Comparison of ENCODE assay signal across 8 cellular contexts in genomic region chr16:46857261-46857962, GRCh38. TPM values are rescaled to one million over a fixed set of nuclear protein-coding genes. Genes with fewer than 3 reads are reported as not detected.
DNase-seq lines count a peak whose midpoint lies in the region; ATAC-seq and TF ChIP-seq lines count a peak whose summit lies in the region.

No MANE protein-coding gene starts in this region.

- CTCF ChIA-PET in MCF 10A (lab: Yijun Ruan, JAX): interaction anchor here (0.6 to 2.7 kb wide), 11 partner anchors 12 to 1390 kb away, joined by 3 to 14 read pairs (median 4); partner anchors contain the start of gene GPT2

- intact Hi-C loops in MCF 10A (cut with micrococcal nuclease): loop anchor here (10.0 kb wide), 1 partner anchor 1307 kb away; no protein-coding TSS in a partner anchor
- intact Hi-C loops in breast epithelium (cut with DNase I; ENCODE audit: low total_unique reads): no loop called here
- intact Hi-C loops in mucosa of descending colon (cut with DNase I, micrococcal nuclease): loop anchor here in 1 of 2 donors (5.0 kb wide), 1 partner anchor 50 kb away; no protein-coding TSS in a partner anchor

- H3K9me3 Mint-ChIP-seq in MCF 10A (ENCODE audit: unreplicated experiment): no peaks in the 10 kb centered on the region

- H3K27ac Mint-ChIP-seq in MCF 10A (ENCODE audit: low read depth, unreplicated experiment): no peak overlapping the region

- no peak overlapping the region for H3K4me3 Mint-ChIP-seq in MCF 10A (ENCODE audit: unreplicated experiment)

- no TSS peak for BruUV-seq in MCF 10A (replicated peaks; lab: Mats Ljungman, UMichigan)

- H3K27me3 ChIP-seq in breast epithelium: no peaks in the 10 kb centered on the region

- H3K36me3 Mint-ChIP-seq in MCF 10A (ENCODE audit: insufficient read depth, unreplicated experiment): no peaks in the 10 kb centered on the region

- peak; percentile 23 for TF ChIP-seq CTCF in MCF 10A (IDR thresholded peaks at IDR 0.05; ENCODE audit: unreplicated experiment)
- peak in 1 of 3 donors; percentile 31 for TF ChIP-seq CTCF in breast epithelium (IDR thresholded peaks at IDR 0.05)
- TF ChIP-seq CTCF in mucosa of descending colon (IDR thresholded peaks at IDR 0.05): no peak

- H3K4me1 Mint-ChIP-seq in MCF 10A (ENCODE audit: insufficient read depth, unreplicated experiment): peaks cover 6% of the 10 kb centered on the region

- no peak overlapping the region for H3K4me3 ChIP-seq in breast epithelium
- no peak overlapping the region for H3K4me3 ChIP-seq in mucosa of descending colon

- peak; percentile 82 for ATAC-seq in mucosa of descending colon
- no peak for ATAC-seq in GM18867 (IDR thresholded peaks at IDR 0.05; ENCODE audit: unreplicated experiment)

- DNase-seq in MCF 10A (ENCODE audit: unreplicated experiment) (peak; percentile 38), breast epithelium (ENCODE audit: low spot score in 2 of 2) (no peak), NCI-H510A (lab: John Stamatoyannopoulos, UW) (peak; percentile 60), dedifferentiated amniotic fluid mesenchymal stem cell (ENCODE audit: extremely low spot score) (peak; percentile 27), mucosa of descending colon (peak in 1 of 3 donors; percentile 49), ecto neural progenitor cell (ENCODE audit: low spot score) (no peak), T-helper 9 cell (no peak)

- H3K9me3 ChIP-seq in breast epithelium (no peaks in the 10 kb centered on the region), mucosa of descending colon (no peaks in the 10 kb centered on the region)

- H3K4me1 ChIP-seq in breast epithelium: no peaks in the 10 kb centered on the region
- H3K4me1 ChIP-seq in mucosa of descending colon (ENCODE audit: low read depth): no peaks in the 10 kb centered on the region

- H3K36me3 ChIP-seq in breast epithelium (no peaks in the 10 kb centered on the region), mucosa of descending colon (ENCODE audit: low read depth) (no peaks in the 10 kb centered on the region)

- POLR2A ChIA-PET in MCF 10A (lab: Yijun Ruan, JAX): interaction anchor here (0.6 kb wide), 1 partner anchor 28 kb away, joined by 4 read pairs; no protein-coding TSS in a partner anchor

- H3K27ac ChIP-seq in breast epithelium: no peak overlapping the region

- no peak for TF ChIP-seq POLR2A in breast epithelium (IDR thresholded peaks at IDR 0.05)

- H3K27me3 Mint-ChIP-seq in MCF 10A (ENCODE audit: insufficient read depth, unreplicated experiment): no peaks in the 10 kb centered on the region

RNA-seq across cellular contexts. Expression of gene C16orf87, which starts 26.4 kb away (rescaled TPM):
- total RNA-seq in MCF 10A (2022) (11.5 and 13.5 TPM in 2 replicates), breast epithelium (1 to 10 TPM; 3.6 to 7.6 (median 5.9) TPM), mucosa of descending colon (1 to 10 TPM; 5.3 to 8.3 (median 5.4) TPM)

RNA-seq across cellular contexts. Expression of gene GPT2, which starts 26.8 kb away (rescaled TPM):
- total RNA-seq in MCF 10A (2022): 44.7 and 60.6 TPM in 2 replicates
- 10 to 100 TPM; 17.4 to 56.2 (median 21.7) TPM for total RNA-seq in breast epithelium
- 10 to 100 TPM in 2 of 3 donors, 1 to 10 TPM in 1; 9.2 to 20.8 (median 10.5) TPM for total RNA-seq in mucosa of descending colon

Comparison
In these comparisons a context has a peak if more than half of its experiments do, and no peak if none do; other contexts are left out.
1. DNase-seq: peak in MCF 10A (single experiment), NCI-H510A (single experiment) and dedifferentiated amniotic fluid mesenchymal stem cell (single experiment); none in breast epithelium (0 of 2), ecto neural progenitor cell (single experiment) and T-helper 9 cell (single experiment).